ENCODE assay signal across 1 cellular context in genomic region chr14:55611859-55612258, GRCh38.
TF ChIP-seq lines count a peak whose summit lies in the region.

No MANE protein-coding gene starts in this region.

TF ChIP-seq in WTC11, 78 proteins besides CTCF, POLR2A, EP300 and RAD21 (continued from another document):
- no peak for TF ChIP-seq ZNF281 (CRISPR knock-in tag; IDR thresholded peaks at IDR 0.05)
- TF ChIP-seq SMAD4 (CRISPR knock-in tag; IDR thresholded peaks at IDR 0.05), result no peak
- no peak for TF ChIP-seq IRF1 (CRISPR knock-in tag; IDR thresholded peaks at IDR 0.05)
- TF ChIP-seq JUN (CRISPR knock-in tag; IDR thresholded peaks at IDR 0.05), result no peak
- TF ChIP-seq ZNF317 (CRISPR knock-in tag; IDR thresholded peaks at IDR 0.05; ENCODE audit: borderline replicate concordance, low read depth), result no peak
- TF ChIP-seq ZNF396 (CRISPR knock-in tag; IDR thresholded peaks at IDR 0.05; ENCODE audit: borderline replicate concordance), result no peak
